Comparison of ENCODE assay signal across 23 cellular contexts in genomic region chr7:131943211-131943610, GRCh38.
"Had no signal": no experiment of that assay in that cellular context is flagged by ENCODE, and none has a peak within 500 bp of the region (broad histone marks: within the 10 kb centered on the region; RNA-seq: fewer than 3 reads in every experiment).

No MANE protein-coding gene starts in this region.

- H3K79me2 ChIP-seq: hepatocyte had no signal

- H3K4me1 ChIP-seq: colonic mucosa, foreskin keratinocyte had no signal

- H3K27me3 ChIP-seq: colonic mucosa, gastrocnemius medialis had no signal

- H3K9me3 ChIP-seq: colonic mucosa, esophagus muscularis mucosa, esophagus squamous epithelium, gastrocnemius medialis, gastroesophageal sphincter, heart left ventricle, heart right ventricle had no signal

- H3K9me3 Mint-ChIP-seq: dendritic cell treated with granulocyte-macrophage colony-stimulating factor and Interleukin-4, amounts not matched to agents 40 ng/mL and 50 ng/mL, for 4 days; effector memory CD8-positive, alpha-beta T cell had no signal

- H3K27ac ChIP-seq: colonic mucosa, coronary artery, dorsolateral prefrontal cortex, epithelial cell of prostate, esophagus muscularis mucosa, esophagus squamous epithelium, foreskin keratinocyte, gastrocnemius medialis, gastroesophageal sphincter, heart left ventricle, heart right ventricle, hepatocyte had no signal

- H3K36me3 ChIP-seq: colonic mucosa, esophagus muscularis mucosa, esophagus squamous epithelium, gastrocnemius medialis, gastroesophageal sphincter, heart left ventricle, heart right ventricle had no signal

- H3K4me3 ChIP-seq: colonic mucosa, coronary artery, dorsolateral prefrontal cortex, esophagus muscularis mucosa, esophagus squamous epithelium, gastrocnemius medialis, gastroesophageal sphincter, heart left ventricle, heart right ventricle, hepatocyte had no signal

- DNase-seq: colonic mucosa; cortex of kidney; dermis blood vessel endothelial cell; dorsolateral prefrontal cortex; effector CD4-positive, alpha-beta T cell; effector CD8-positive, alpha-beta T cell; effector memory CD4-positive, alpha-beta T cell; effector memory CD8-positive, alpha-beta T cell; erythroblast; esophagus squamous epithelium; foreskin fibroblast; foreskin keratinocyte; foreskin melanocyte; gastrocnemius medialis; glutamatergic neuron; heart left ventricle; heart right ventricle had no signal

- H3K4me2 ChIP-seq: hepatocyte had no signal

- H3K27ac Mint-ChIP-seq: dendritic cell treated with granulocyte-macrophage colony-stimulating factor and Interleukin-4, amounts not matched to agents 40 ng/mL and 50 ng/mL, for 4 days; effector memory CD8-positive, alpha-beta T cell had no signal

- H3K4me3 Mint-ChIP-seq: dendritic cell treated with granulocyte-macrophage colony-stimulating factor and Interleukin-4, amounts not matched to agents 40 ng/mL and 50 ng/mL, for 4 days; effector memory CD8-positive, alpha-beta T cell had no signal

- H2AFZ ChIP-seq: hepatocyte had no signal
